Comparison of ENCODE assay signal across 9 cellular contexts in genomic region chr9:110152704-110153374, GRCh38. TPM values are rescaled to one million over a fixed set of nuclear protein-coding genes. Genes with fewer than 3 reads are reported as not detected.
DNase-seq lines count a peak whose midpoint lies in the region; ATAC-seq and TF ChIP-seq lines count a peak whose summit lies in the region.
"Had no signal": no experiment of that assay in that cellular context is flagged by ENCODE, and none has a peak within 500 bp of the region (broad histone marks: within the 10 kb centered on the region; RNA-seq: fewer than 3 reads in every experiment).

No MANE protein-coding gene starts in this region.

- H3K4me1 ChIP-seq in PC-9 (replicated peaks; ENCODE audit: insufficient read depth): peaks cover 8% of the 10 kb centered on the region

- H4K20me1 ChIP-seq in PC-9 (ENCODE audit: insufficient read depth): no peaks in the 10 kb centered on the region

- no peak for ATAC-seq in effector memory CD8-positive, alpha-beta T cell (replicated peaks)
- ATAC-seq in naive B cell (ENCODE audit: low read depth in 2 of 2) (peak; percentile 22 to 25), GM18907 (IDR thresholded peaks at IDR 0.05; ENCODE audit: unreplicated experiment) (no peak), GM18868 (IDR thresholded peaks at IDR 0.05; ENCODE audit: unreplicated experiment) (no peak)

- peaks cover 91% of the 10 kb centered on the region for H3K4me1 Mint-ChIP-seq in activated CD4-positive, alpha-beta memory T cell treated with anti-CD3 and anti-CD28 coated beads, Interleukin-2, amount 10 ng/mL, durations not matched to agents 7 days and 5 days
- peaks cover 56% of the 10 kb centered on the region for H3K4me1 Mint-ChIP-seq in activated CD4-positive, alpha-beta memory T cell treated with anti-CD3 and anti-CD28 coated beads for 36 hours (ENCODE audit: low read depth)
- peaks cover 41 to 56% of the 10 kb centered on the region in 2 donors for H3K4me1 Mint-ChIP-seq in effector memory CD8-positive, alpha-beta T cell (ENCODE audit: low read depth in 2 of 2)
- H3K4me1 Mint-ChIP-seq in naive B cell: peaks cover 80 to 100% (median 84%) of the 10 kb centered on the region in 3 donors

- peaks cover 37% of the 10 kb centered on the region for H3K79me2 ChIP-seq in PC-9 (ENCODE audit: low read depth)

- H3K4me3 Mint-ChIP-seq in activated CD4-positive, alpha-beta memory T cell treated with anti-CD3 and anti-CD28 coated beads, Interleukin-2, amount 10 ng/mL, durations not matched to agents 7 days and 5 days: no peak overlapping the region
- H3K4me3 Mint-ChIP-seq in activated CD4-positive, alpha-beta memory T cell treated with anti-CD3 and anti-CD28 coated beads for 36 hours: no peak overlapping the region
- no peak overlapping the region for H3K4me3 Mint-ChIP-seq in effector memory CD8-positive, alpha-beta T cell
- peak overlapping the region in 7 of 8 donors; percentile 55 to 89 (median 82) for H3K4me3 Mint-ChIP-seq in naive B cell
- H3K4me3 Mint-ChIP-seq: dendritic cell treated with granulocyte-macrophage colony-stimulating factor and Interleukin-4, amounts not matched to agents 40 ng/mL and 50 ng/mL, for 4 days had no signal

- TF ChIP-seq CTCF in PC-9 (conservative IDR thresholded peaks at IDR 0.05): peak; percentile 91

- H3K4me3 ChIP-seq in PC-9: no peak overlapping the region

- intact Hi-C loops in activated CD4-positive, alpha-beta memory T cell treated with anti-CD3 and anti-CD28 coated beads for 36 hours (cut with micrococcal nuclease): loop anchor here (1.0 to 10.0 kb wide), 2 partner anchors 250 to 708 kb away; no protein-coding TSS in a partner anchor
- intact Hi-C loops in PC-9 (cut with micrococcal nuclease; ENCODE audit: unreplicated experiment): loop anchor here (1.0 to 5.0 kb wide), 4 partner anchors 95 to 578 kb away; no protein-coding TSS in a partner anchor

- 0 out of 2 replicates have a peak overlapping the region, but pooled peaks have one; percentile 22 for H3K27ac ChIP-seq in PC-9

- DNase-seq in activated CD4-positive, alpha-beta memory T cell treated with anti-CD3 and anti-CD28 coated beads, Interleukin-2, amount 10 ng/mL, durations not matched to agents 7 days and 5 days: no peak
- DNase-seq in activated CD4-positive, alpha-beta memory T cell treated with anti-CD3 and anti-CD28 coated beads for 36 hours: no peak
- peak; percentile 49 for DNase-seq in KG1 (lab: John Stamatoyannopoulos, UW)
- DNase-seq in PC-9: peak in 1 of 2 experiments; percentile 56
- DNase-seq in effector memory CD8-positive, alpha-beta T cell: peak in 2 of 3 experiments; percentile 7 to 32
- DNase-seq in naive B cell: peak; percentile 52

- no peak overlapping the region for H2AFZ ChIP-seq in PC-9

- peaks cover 78% of the 10 kb centered on the region for H3K36me3 Mint-ChIP-seq in activated CD4-positive, alpha-beta memory T cell treated with anti-CD3 and anti-CD28 coated beads, Interleukin-2, amount 10 ng/mL, durations not matched to agents 7 days and 5 days (ENCODE audit: low read depth)
- H3K36me3 Mint-ChIP-seq in activated CD4-positive, alpha-beta memory T cell treated with anti-CD3 and anti-CD28 coated beads for 36 hours: peaks cover 11% of the 10 kb centered on the region
- peaks cover 2% of the 10 kb centered on the region for H3K36me3 Mint-ChIP-seq in effector memory CD8-positive, alpha-beta T cell (ENCODE audit: insufficient read depth)
- peaks cover 11 to 26% of the 10 kb centered on the region in 2 donors for H3K36me3 Mint-ChIP-seq in naive B cell

- peaks cover 2% of the 10 kb centered on the region for H3K9me3 Mint-ChIP-seq in activated CD4-positive, alpha-beta memory T cell treated with anti-CD3 and anti-CD28 coated beads, Interleukin-2, amount 10 ng/mL, durations not matched to agents 7 days and 5 days
- H3K9me3 Mint-ChIP-seq in activated CD4-positive, alpha-beta memory T cell treated with anti-CD3 and anti-CD28 coated beads for 36 hours: no peaks in the 10 kb centered on the region
- no peaks in the 10 kb centered on the region for H3K9me3 Mint-ChIP-seq in effector memory CD8-positive, alpha-beta T cell
- peaks cover 0 to 8% (median 2%) of the 10 kb centered on the region in 7 donors for H3K9me3 Mint-ChIP-seq in naive B cell

- BruUV-seq in PC-9 (replicated peaks; lab: Mats Ljungman, UMichigan): no TSS peak

- peaks cover 19% of the 10 kb centered on the region; the same call in 1 of the 2 replicates for H3F3A ChIP-seq in PC-9 (ENCODE audit: insufficient read depth, low read depth)

- no peaks in the 10 kb centered on the region for H3K36me3 ChIP-seq in PC-9 (ENCODE audit: low read depth)

- peak overlapping the region; percentile 73 for H3K27ac Mint-ChIP-seq in activated CD4-positive, alpha-beta memory T cell treated with anti-CD3 and anti-CD28 coated beads, Interleukin-2, amount 10 ng/mL, durations not matched to agents 7 days and 5 days
- H3K27ac Mint-ChIP-seq in activated CD4-positive, alpha-beta memory T cell treated with anti-CD3 and anti-CD28 coated beads for 36 hours: no peak overlapping the region
- peak overlapping the region in 1 of 2 donors; percentile 20 for H3K27ac Mint-ChIP-seq in effector memory CD8-positive, alpha-beta T cell
- H3K27ac Mint-ChIP-seq in naive B cell: peak overlapping the region; percentile 91 to 98 (median 94)
- H3K27ac Mint-ChIP-seq: dendritic cell treated with granulocyte-macrophage colony-stimulating factor and Interleukin-4, amounts not matched to agents 40 ng/mL and 50 ng/mL, for 4 days had no signal

- CTCF ChIA-PET in activated CD4-positive, alpha-beta memory T cell treated with anti-CD3 and anti-CD28 coated beads, Interleukin-2, amount 10 ng/mL, durations not matched to agents 7 days and 5 days (lab: Charles Lee): interaction anchor here (0.8 to 8.1 kb wide), 12 partner anchors 8 to 578 kb away, joined by 3 to 85 read pairs (median 4); partner anchors contain the start of gene TXN
- CTCF ChIA-PET in activated CD4-positive, alpha-beta memory T cell treated with anti-CD3 and anti-CD28 coated beads for 36 hours (lab: Charles Lee): interaction anchor here (0.8 to 9.0 kb wide), 12 partner anchors 10 to 335 kb away, joined by 3 to 95 read pairs (median 3); no protein-coding TSS in a partner anchor
- CTCF ChIA-PET in PC-9 (lab: Charles Lee): interaction anchor here (0.6 to 0.9 kb wide), 2 partner anchors 250 to 479 kb away, joined by 3 to 7 read pairs; no protein-coding TSS in a partner anchor

- no peaks in the 10 kb centered on the region for H3K27me3 Mint-ChIP-seq in activated CD4-positive, alpha-beta memory T cell treated with anti-CD3 and anti-CD28 coated beads, Interleukin-2, amount 10 ng/mL, durations not matched to agents 7 days and 5 days
- H3K27me3 Mint-ChIP-seq in activated CD4-positive, alpha-beta memory T cell treated with anti-CD3 and anti-CD28 coated beads for 36 hours: no peaks in the 10 kb centered on the region
- no peaks in the 10 kb centered on the region for H3K27me3 Mint-ChIP-seq in effector memory CD8-positive, alpha-beta T cell
- no peaks in the 10 kb centered on the region for H3K27me3 Mint-ChIP-seq in naive B cell
- H3K27me3 Mint-ChIP-seq: dendritic cell treated with granulocyte-macrophage colony-stimulating factor and Interleukin-4, amounts not matched to agents 40 ng/mL and 50 ng/mL, for 4 days had no signal

- POLR2A ChIA-PET in activated CD4-positive, alpha-beta memory T cell treated with anti-CD3 and anti-CD28 coated beads, Interleukin-2, amount 10 ng/mL, durations not matched to agents 7 days and 5 days (lab: Charles Lee): interaction anchor here (1.4 to 8.8 kb wide), 4 partner anchors 9 to 235 kb away, joined by 4 to 94 read pairs (median 6); partner anchors contain the start of gene TXN
- POLR2A ChIA-PET in activated CD4-positive, alpha-beta memory T cell treated with anti-CD3 and anti-CD28 coated beads for 36 hours (lab: Charles Lee): interaction anchor here (1.0 kb wide), 1 partner anchor 266 kb away, joined by 4 read pairs; no protein-coding TSS in a partner anchor
- POLR2A ChIA-PET in PC-9 (lab: Charles Lee; ENCODE audit: unreplicated experiment): no interaction called here

- H3K9me2 ChIP-seq in PC-9 (ENCODE audit: insufficient read depth): no peaks in the 10 kb centered on the region

- no peaks in the 10 kb centered on the region for H3K9me3 ChIP-seq in PC-9 (ENCODE audit: insufficient read depth, low read depth)

- no peaks in the 10 kb centered on the region for H3K27me3 ChIP-seq in PC-9 (ENCODE audit: insufficient read depth, low read depth)

- H3K4me2 ChIP-seq in PC-9: 0 out of 2 replicates have a peak overlapping the region, but pooled peaks have one; percentile 23

RNA-seq across cellular contexts. Expression of gene C9orf152, which starts 55.1 kb away (rescaled TPM):
- not detected for total RNA-seq in activated CD4-positive, alpha-beta memory T cell treated with anti-CD3 and anti-CD28 coated beads, Interleukin-2, amount 10 ng/mL, durations not matched to agents 7 days and 5 days
- total RNA-seq in activated CD4-positive, alpha-beta memory T cell treated with anti-CD3 and anti-CD28 coated beads for 36 hours: not detected
- total RNA-seq in PC-9 (2021): 0.23 and 0.74 TPM in 2 replicates
- not detected for polyA plus RNA-seq in naive B cell (ENCODE audit: low read depth in 6 of 6)

Comparison
In these comparisons a context has a peak if more than half of its experiments do, and no peak if none do; other contexts are left out.
1. DNase-seq: peak in KG1 (single experiment), effector memory CD8-positive, alpha-beta T cell (2 of 3) and naive B cell (single experiment); none in activated CD4-positive, alpha-beta memory T cell treated with anti-CD3 and anti-CD28 coated beads, Interleukin-2, amount 10 ng/mL, durations not matched to agents 7 days and 5 days (single experiment) and activated CD4-positive, alpha-beta memory T cell treated with anti-CD3 and anti-CD28 coated beads for 36 hours (single experiment).
2. H3K4me3 Mint-ChIP-seq: peak in naive B cell (7 of 8); none in activated CD4-positive, alpha-beta memory T cell treated with anti-CD3 and anti-CD28 coated beads, Interleukin-2, amount 10 ng/mL, durations not matched to agents 7 days and 5 days (single experiment), activated CD4-positive, alpha-beta memory T cell treated with anti-CD3 and anti-CD28 coated beads for 36 hours (single experiment) and effector memory CD8-positive, alpha-beta T cell (0 of 2).
3. ATAC-seq: peak in naive B cell (2 of 2); none in effector memory CD8-positive, alpha-beta T cell (single experiment), GM18907 (single experiment) and GM18868 (single experiment).